Comparison of ENCODE assay signal across 18 cellular contexts in genomic region chr18:49050462-49050861, GRCh38.
DNase-seq lines count a peak whose midpoint lies in the region; TF ChIP-seq lines count a peak whose summit lies in the region.
"Had no signal": no experiment of that assay in that cellular context is flagged by ENCODE, and none has a peak within 500 bp of the region (broad histone marks: within the 10 kb centered on the region; RNA-seq: fewer than 3 reads in every experiment).

No MANE protein-coding gene starts in this region.

- 94 to 100% methylated on average over 6 of the region's 6 CpGs for WGBS in endodermal cell (ENCODE audit: insufficient coverage in 1 of 2, insufficient read length in 1 of 2), 2 experiments

- H3K27ac ChIP-seq in BLaER1 treated with 17β-estradiol and CSF1 and Interleukin-3, amounts not matched to agents 10 nM and 100 nM = no peak overlapping the region
- H3K27ac ChIP-seq in endodermal cell (ENCODE audit: low read depth, low read length) = no peak overlapping the region
- no peak overlapping the region for H3K27ac ChIP-seq in Peyer's patch
- H3K27ac ChIP-seq: GM23248, SJCRH30 had no signal

- peak overlapping the region; percentile 38 for H3K27ac Mint-ChIP-seq in endodermal cell

- H3K36me3 Mint-ChIP-seq in endodermal cell (ENCODE audit: low read depth) = no peaks in the 10 kb centered on the region

- no peaks in the 10 kb centered on the region for H3K27me3 Mint-ChIP-seq in endodermal cell (ENCODE audit: insufficient read depth)
- H3K27me3 Mint-ChIP-seq: CD4-positive, CD25-positive, alpha-beta regulatory T cell had no signal

- peaks cover 0 to 14% (median 5%) of the 10 kb centered on the region in 11 experiments; a peak in 6 of 22 replicates for H3K36me3 ChIP-seq in BLaER1 treated with 17β-estradiol and CSF1 and Interleukin-3, amounts not matched to agents 10 nM and 100 nM
- H3K36me3 ChIP-seq in endodermal cell (ENCODE audit: control insufficient read depth, insufficient read depth, low read length) = no peaks in the 10 kb centered on the region
- no peaks in the 10 kb centered on the region for H3K36me3 ChIP-seq in Peyer's patch
- H3K36me3 ChIP-seq: SJCRH30 had no signal

- H3K27me3 ChIP-seq in BLaER1 treated with 17β-estradiol and CSF1 and Interleukin-3, amounts not matched to agents 10 nM and 100 nM = no peaks in the 10 kb centered on the region
- H3K27me3 ChIP-seq in endodermal cell (ENCODE audit: control insufficient read depth, insufficient read depth, low read length, poor library complexity, severe bottlenecking) = no peaks in the 10 kb centered on the region
- H3K27me3 ChIP-seq in Peyer's patch = no peaks in the 10 kb centered on the region
- H3K27me3 ChIP-seq: SJCRH30 had no signal

- peaks cover 44 to 90% (median 74%) of the 10 kb centered on the region in 10 experiments for H3K4me1 ChIP-seq in BLaER1 treated with 17β-estradiol and CSF1 and Interleukin-3, amounts not matched to agents 10 nM and 100 nM
- H3K4me1 ChIP-seq in endodermal cell (ENCODE audit: control insufficient read depth, insufficient read depth, low read length) (peaks cover 23% of the 10 kb centered on the region), Peyer's patch (peaks cover 0 to 19% (median 3%) of the 10 kb centered on the region in 4 donors)

- no peak for TF ChIP-seq POLR2A in Peyer's patch (IDR thresholded peaks at IDR 0.05)

- peak; percentile 54 for DNase-seq in Jurkat, Clone E6-1 (ENCODE audit: low read depth, low spot score)
- peak; percentile 50 for DNase-seq in NCI-H774 (lab: John Stamatoyannopoulos, UW)
- no peak for DNase-seq in endodermal cell
- no peak for DNase-seq in Peyer's patch
- DNase-seq in germinal center (ENCODE audit: low spot score) = no peak
- DNase-seq in H4 (ENCODE audit: low spot score) = no peak
- DNase-seq in iPS-NIHi7 (ENCODE audit: extremely low spot score) = no peak
- DNase-seq: Calu3; CD4-positive, CD25-positive, alpha-beta regulatory T cell; DMS79; GDM1; GM23248; NCI-H1048; NCI-H1436 treated with DMSO at 0.1 percent for 48 hours; NCI-H524 treated with DMSO at 0.1 percent for 48 hours; NK-92 treated with Interleukin-12 subunit alpha and Interleukin-12 subunit beta, amount 100 ng/mL, for 24 hours; SJCRH30 had no signal

- H3K9ac ChIP-seq in BLaER1 treated with 17β-estradiol and CSF1 and Interleukin-3, amounts not matched to agents 10 nM and 100 nM = no peak overlapping the region
- no peak overlapping the region for H3K9ac ChIP-seq in endodermal cell (ENCODE audit: extremely low read depth, low read length, poor library complexity, severe bottlenecking)
- H3K9ac ChIP-seq: GM23248 had no signal

- H3K4me3 Mint-ChIP-seq in endodermal cell = no peak overlapping the region
- H3K4me3 Mint-ChIP-seq: CD4-positive, CD25-positive, alpha-beta regulatory T cell had no signal

- peaks cover 32% of the 10 kb centered on the region for H3K4me1 Mint-ChIP-seq in endodermal cell

- TF ChIP-seq CTCF in endodermal cell (conservative IDR thresholded peaks at IDR 0.05) (peak; percentile 30), Peyer's patch (IDR thresholded peaks at IDR 0.05) (no peak)

- H3K9me3 ChIP-seq in BLaER1 treated with 17β-estradiol and CSF1 and Interleukin-3, amounts not matched to agents 10 nM and 100 nM (replicated peaks in 1 of 11) = no peaks in the 10 kb centered on the region
- H3K9me3 ChIP-seq in endodermal cell (ENCODE audit: control insufficient read depth, low read length) (no peaks in the 10 kb centered on the region), Peyer's patch (no peaks in the 10 kb centered on the region)
- H3K9me3 ChIP-seq: SJCRH30 had no signal

- H3K4me2 ChIP-seq in BLaER1 treated with 17β-estradiol and CSF1 and Interleukin-3, amounts not matched to agents 10 nM and 100 nM = peak overlapping the region in 6 of 11 experiments; percentile 0 to 78 (median 14); a peak in 8 of 22 replicates

- no peak overlapping the region for H3K4me3 ChIP-seq in BLaER1 treated with 17β-estradiol and CSF1 and Interleukin-3, amounts not matched to agents 10 nM and 100 nM
- H3K4me3 ChIP-seq in Jurkat, Clone E6-1 (ENCODE audit: low read length) = no peak overlapping the region
- H3K4me3 ChIP-seq in endodermal cell (ENCODE audit: low read length) (no peak overlapping the region), Peyer's patch (no peak overlapping the region)
- H3K4me3 ChIP-seq: GM23248, SJCRH30 had no signal

- no peaks in the 10 kb centered on the region for H3K9me3 Mint-ChIP-seq in endodermal cell
- H3K9me3 Mint-ChIP-seq: CD4-positive, CD25-positive, alpha-beta regulatory T cell had no signal

- H4K20me1 ChIP-seq in BLaER1 treated with 17β-estradiol and CSF1 and Interleukin-3, amounts not matched to agents 10 nM and 100 nM = peaks cover 0 to 3% (median 0%) of the 10 kb centered on the region in 11 experiments; a peak in 2 of 22 replicates

Comparison
In these comparisons a context has a peak if more than half of its experiments do, and no peak if none do; other contexts are left out.
1. DNase-seq: peak in Jurkat, Clone E6-1 (single experiment) and NCI-H774 (single experiment); none in endodermal cell (single experiment), Peyer's patch (0 of 3), germinal center (single experiment), H4 (single experiment) and iPS-NIHi7 (single experiment).